ENCODE assay signal across 1 cellular context in genomic region chr19:14139944-14140343, GRCh38.
TF ChIP-seq lines count a peak whose summit lies in the region.

No MANE protein-coding gene starts in this region.

TF ChIP-seq in IMR-90, 13 proteins besides CTCF, POLR2A, EP300 and RAD21:
- TF ChIP-seq USF2 (IDR thresholded peaks at IDR 0.05; ENCODE audit: low read depth, low read length) (no peak), NFE2L2 (IDR thresholded peaks at IDR 0.05; ENCODE audit: low read depth, low read length) (no peak), CEBPB (IDR thresholded peaks at IDR 0.05; ENCODE audit: low read depth, low read length) (no peak), CHD1 (IDR thresholded peaks at IDR 0.05; ENCODE audit: low read depth, low read length) (no peak), MXI1 (IDR thresholded peaks at IDR 0.05; ENCODE audit: borderline replicate concordance, low read depth, low read length) (no peak), MAFK (IDR thresholded peaks at IDR 0.05; ENCODE audit: low read depth, low read length) (no peak), ELK1 (IDR thresholded peaks at IDR 0.05; ENCODE audit: borderline replicate concordance, low read depth, low read length) (no peak)
